1 cellular context compared by ENCODE assay signal in genomic region chr12:57234233-57234570, GRCh38.
TF ChIP-seq lines count a peak whose summit lies in the region.

No MANE protein-coding gene starts in this region.

TF ChIP-seq in liver, 16 proteins besides CTCF, POLR2A, EP300 and RAD21 (continued from another document):
- no peak for TF ChIP-seq REST (IDR thresholded peaks at IDR 0.05)
- no peak for TF ChIP-seq FOXA1 (IDR thresholded peaks at IDR 0.05)
- TF ChIP-seq RXRA (IDR thresholded peaks at IDR 0.05), result no peak
- no peak for TF ChIP-seq YY1 (IDR thresholded peaks at IDR 0.05)
